Comparison of ENCODE assay signal across 7 cellular contexts in the genomic region with DNA sequence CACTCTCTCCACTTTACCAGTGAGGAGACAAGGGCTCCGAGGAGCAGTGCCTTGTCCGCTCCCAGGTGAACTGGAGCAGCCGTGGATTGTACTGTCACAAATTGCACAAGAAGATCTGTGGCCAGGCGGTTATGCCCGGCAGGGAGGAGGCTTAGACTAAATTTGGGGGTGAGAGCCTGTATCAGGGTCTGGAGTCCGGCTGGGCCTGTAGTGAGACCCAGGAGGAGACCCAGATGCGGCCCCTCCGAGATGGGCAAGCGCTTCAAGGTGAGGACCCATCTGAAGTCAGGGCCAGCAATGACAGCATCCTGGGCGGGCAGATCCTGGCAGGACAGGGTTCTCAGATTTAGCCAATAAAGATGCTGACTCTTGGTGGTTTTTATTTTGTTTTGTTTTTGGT. TPM values are rescaled to one million over a fixed set of nuclear protein-coding genes. Genes with fewer than 3 reads are reported as not detected.
"Had no signal": no experiment of that assay in that cellular context is flagged by ENCODE, and none has a peak within 500 bp of the region (broad histone marks: within the 10 kb centered on the region; RNA-seq: fewer than 3 reads in every experiment).

No MANE protein-coding gene starts in this region.

- ATAC-seq: GM23338 had no signal

- H3K9me3 Mint-ChIP-seq: GM23338, H9, IgD-negative memory B cell had no signal

- H3K4me3 Mint-ChIP-seq: GM23338, H9, IgD-negative memory B cell had no signal

- DNase-seq: H9, HCEC 1CT, KBM-7 had no signal

- H3K4me2 ChIP-seq: GM23338 had no signal

- H2AFZ ChIP-seq: GM23338 had no signal

- H3K27ac Mint-ChIP-seq: GM23338, IgD-negative memory B cell had no signal

- H3K4me3 ChIP-seq: GM23338 had no signal

RNA-seq across cellular contexts. Expression of gene BANF2, which starts 27.6 kb away (rescaled TPM):
- total RNA-seq: GM23338, H1, H9, HT-29 had no signal
- polyA plus RNA-seq: GM23338, H1, IgD-negative memory B cell had no signal
